Comparison of ENCODE assay signal across 23 cellular contexts in genomic region chr2:42832289-42832634, GRCh38. TPM values are rescaled to one million over a fixed set of nuclear protein-coding genes. Genes with fewer than 3 reads are reported as not detected.
A peak's percentile ranks its signal among the peaks of the same experiment; 100 is the strongest.
DNase-seq lines count a peak whose midpoint lies in the region; ATAC-seq, FAIRE-seq and TF ChIP-seq lines count a peak whose summit lies in the region.
"Had no signal": no experiment of that assay in that cellular context is flagged by ENCODE, and none has a peak within 500 bp of the region (broad histone marks: within the 10 kb centered on the region; RNA-seq: fewer than 3 reads in every experiment).

No MANE protein-coding gene starts in this region.

- H2AFZ ChIP-seq in GM12878 (ENCODE audit: control insufficient read depth, low read depth, low read length), result no peak overlapping the region
- no peak overlapping the region for H2AFZ ChIP-seq in H1 (ENCODE audit: low read length)
- H2AFZ ChIP-seq in neural progenitor cell (replicated peaks), result no peak overlapping the region

- H3K9ac ChIP-seq in GM12878 (ENCODE audit: control insufficient read depth, insufficient read depth, low read length) (no peak overlapping the region), H1 (replicated peaks in 1 of 4; ENCODE audit: extremely low read depth in 1 of 4, low read depth in 3 of 4, low read length in 3 of 4) (no peak overlapping the region), neural progenitor cell (no peak overlapping the region)
- H3K9ac ChIP-seq: BLaER1 had no signal

- H3K36me3 Mint-ChIP-seq in nephron progenitor cell (ENCODE audit: low read depth) (peaks cover 23% of the 10 kb centered on the region), neural progenitor cell (no peaks in the 10 kb centered on the region)
- no peaks in the 10 kb centered on the region for H3K36me3 Mint-ChIP-seq in CD4-positive, alpha-beta memory T cell
- H3K36me3 Mint-ChIP-seq: CD14-positive monocyte; CD8-positive, alpha-beta T cell had no signal

- SMC1A ChIA-PET in GM12878 (lab: Charles Lee; ENCODE audit: uncharacterized antibody, unreplicated experiment), result no interaction called here

- no peaks in the 10 kb centered on the region for H3K9me3 ChIP-seq in GM12878 (replicated peaks; ENCODE audit: control insufficient read depth, insufficient read depth, low read length)
- H3K9me3 ChIP-seq in H1 (ENCODE audit: insufficient read depth in 2 of 2, low read depth in 1 of 2, low read length in 1 of 2), result no peaks in the 10 kb centered on the region
- H3K9me3 ChIP-seq in neural progenitor cell (ENCODE audit: low read depth), result no peaks in the 10 kb centered on the region
- H3K9me3 ChIP-seq in CD4-positive, alpha-beta memory T cell (ENCODE audit: control insufficient read depth in 1 of 2, low read length in 2 of 2), result no peaks in the 10 kb centered on the region
- H3K9me3 ChIP-seq: BE2C, BLaER1 had no signal

- TF ChIP-seq POLR2A in GM12878 (IDR thresholded peaks at IDR 0.05; ENCODE audit: low read depth, low read length) (no peak), H1 (IDR thresholded peaks at IDR 0.05; ENCODE audit: control extremely low read depth in 1 of 2, low read depth in 2 of 2, low read length in 2 of 2) (no peak)

- DNase-seq in GM12878 (ENCODE audit: low read depth, low spot score), result no peak
- DNase-seq in H1 (ENCODE audit: low read depth in 1 of 2, low spot score in 2 of 2), result no peak
- no peak for DNase-seq in nephron progenitor cell
- no peak for DNase-seq in neural progenitor cell (ENCODE audit: low spot score)
- DNase-seq in CD4-positive, alpha-beta memory T cell, result no peak
- DNase-seq in UCSD-AML1 (lab: John Stamatoyannopoulos, UW; ENCODE audit: unreplicated experiment), result no peak
- no peak for DNase-seq in nucleus accumbens (lab: John Stamatoyannopoulos, UW)
- DNase-seq: 8988T; ACHN; BE2C; Calu3; CD4-positive, CD25-positive, alpha-beta regulatory T cell; DMS79 treated with DMSO at 0.1 percent for 48 hours; GF-D8 had no signal

- no peak overlapping the region for H4K5ac ChIP-seq in H1 (ENCODE audit: insufficient read length, low read depth, low read length)

- in situ Hi-C loops in GM12878 (cut with MboI), result no loop called here

- H2BK20ac ChIP-seq in H1 (ENCODE audit: low read length), result no peak overlapping the region

- H3K27ac Mint-ChIP-seq in nephron progenitor cell (peak overlapping the region; percentile 91), neural progenitor cell (peak overlapping the region; percentile 74)
- no peak overlapping the region for H3K27ac Mint-ChIP-seq in CD4-positive, alpha-beta memory T cell
- H3K27ac Mint-ChIP-seq: CD4-positive, CD25-positive, alpha-beta regulatory T cell had no signal

- H3K27me3 Mint-ChIP-seq in nephron progenitor cell (ENCODE audit: low read depth, poor library complexity) (peaks cover 21% of the 10 kb centered on the region), neural progenitor cell (ENCODE audit: insufficient read depth, low read depth) (peaks cover 2% of the 10 kb centered on the region)
- H3K27me3 Mint-ChIP-seq in CD4-positive, alpha-beta memory T cell, result peaks cover 3 to 8% of the 10 kb centered on the region in 2 donors

- H3K4me1 Mint-ChIP-seq in nephron progenitor cell (peaks cover 28% of the 10 kb centered on the region), neural progenitor cell (peaks cover 19% of the 10 kb centered on the region)
- peaks cover 8 to 19% (median 17%) of the 10 kb centered on the region in 4 donors for H3K4me1 Mint-ChIP-seq in CD4-positive, alpha-beta memory T cell

- POLR2A ChIA-PET in GM12878 (lab: Charles Lee), result no interaction called here
- POLR2A ChIA-PET in H1 (lab: Charles Lee; ENCODE audit: partially characterized antibody), result no interaction called here
- POLR2A ChIA-PET in CD4-positive, alpha-beta memory T cell (lab: Charles Lee; ENCODE audit: partially characterized antibody), result no interaction called here

- TF ChIP-seq EP300 in GM12878 (IDR thresholded peaks at IDR 0.05; ENCODE audit: borderline replicate concordance in 1 of 2, control insufficient read depth in 1 of 2, low read depth in 2 of 2, low read length in 2 of 2) (no peak), H1 (IDR thresholded peaks at IDR 0.05; ENCODE audit: borderline replicate concordance in 1 of 2, low read depth in 2 of 2, low read length in 2 of 2) (no peak)

- TF ChIP-seq RAD21 in GM12878 (IDR thresholded peaks at IDR 0.05; ENCODE audit: insufficient read depth, low read depth, low read length), result no peak
- no peak for TF ChIP-seq RAD21 in H1 (IDR thresholded peaks at IDR 0.05 in 1 of 2, conservative IDR thresholded peaks at IDR 0.05 in 1 of 2; ENCODE audit: low read depth in 2 of 2, low read length in 2 of 2)

- no peak overlapping the region for H3K4me3 ChIP-seq in GM12878
- H3K4me3 ChIP-seq in H1 (ENCODE audit: extremely low read depth in 1 of 4, insufficient read depth in 2 of 4, low read depth in 3 of 4, low read length in 4 of 4), result no peak overlapping the region
- no peak overlapping the region for H3K4me3 ChIP-seq in neural progenitor cell
- no peak overlapping the region for H3K4me3 ChIP-seq in CD4-positive, alpha-beta memory T cell (ENCODE audit: low read length in 2 of 2)
- H3K4me3 ChIP-seq: BLaER1 had no signal

- no peak for FAIRE-seq in GM12878 (lab: Jason Lieb, UNC)
- FAIRE-seq in H1 (lab: Jason Lieb, UNC), result no peak
- FAIRE-seq: A204.1, D721Med, G401.6, GM12892, GM18507 had no signal

- H3K56ac ChIP-seq in H1 (replicated peaks; ENCODE audit: insufficient read length, low read depth, low read length), result no peak overlapping the region

- H4K20me1 ChIP-seq in GM12878 (ENCODE audit: control insufficient read depth, insufficient read depth) (no peaks in the 10 kb centered on the region), H1 (replicated peaks in 1 of 2; ENCODE audit: control insufficient read depth in 1 of 2, insufficient read depth in 2 of 2, low read length in 2 of 2) (no peaks in the 10 kb centered on the region), neural progenitor cell (ENCODE audit: low read depth) (no peaks in the 10 kb centered on the region)
- H4K20me1 ChIP-seq: BLaER1 had no signal

- RAD21 ChIA-PET in GM12878 (lab: Charles Lee; ENCODE audit: unreplicated experiment), result no interaction called here

- H2BK15ac ChIP-seq in H1 (ENCODE audit: low read length), result no peak overlapping the region

- H3K18ac ChIP-seq in H1 (ENCODE audit: extremely low read depth, low read length), result no peak overlapping the region

- CTCF ChIA-PET in GM12878 (lab: Yijun Ruan, JAX) (interaction anchor here (0.7 to 2.9 kb wide), 6 partner anchors 10 to 779 kb away, joined by 3 to 10 read pairs (median 5); no protein-coding TSS in a partner anchor), H1 (lab: Charles Lee; ENCODE audit: partially characterized antibody) (interaction anchor here (0.8 to 12.3 kb wide), 10 partner anchors 13 to 653 kb away, joined by 3 to 137 read pairs (median 44); no protein-coding TSS in a partner anchor)
- CTCF ChIA-PET in CD4-positive, alpha-beta memory T cell (lab: Charles Lee; ENCODE audit: partially characterized antibody), result interaction anchor here (1.2 to 1.6 kb wide), 2 partner anchors 27 to 705 kb away, joined by 4 to 6 read pairs; no protein-coding TSS in a partner anchor

- no peak overlapping the region for H2BK12ac ChIP-seq in H1 (ENCODE audit: low read depth, low read length)

- H3K4me2 ChIP-seq in GM12878 (ENCODE audit: control insufficient read depth, insufficient read depth) (no peak overlapping the region), H1 (ENCODE audit: insufficient read depth in 1 of 2, low read depth in 2 of 2, low read length in 2 of 2) (no peak overlapping the region), neural progenitor cell (no peak overlapping the region)
- H3K4me2 ChIP-seq: BLaER1 had no signal

- intact Hi-C loops in GM12878 (cut with micrococcal nuclease; ENCODE audit: unreplicated experiment), result no loop called here
- intact Hi-C loops in CD4-positive, alpha-beta memory T cell (cut with micrococcal nuclease), result no loop called here

- 36% methylated on average over 6 of the region's 6 CpGs for WGBS in GM12878 (ENCODE audit: insufficient coverage, insufficient replicate concordance, low lambda C conversion rate, missing lambda C conversion rate)
- 91% methylated on average over 6 of the region's 6 CpGs; no CpG with 5 or more reads in 1 of the 2 experiments for WGBS in H1 (ENCODE audit: extremely low coverage in 1 of 2, insufficient coverage in 1 of 2, insufficient read length in 1 of 2, insufficient replicate concordance in 2 of 2, low coverage in 1 of 2, low lambda C conversion rate in 2 of 2, missing lambda C conversion rate in 1 of 2), 2 experiments

- H2AK5ac ChIP-seq in H1 (ENCODE audit: low read depth, low read length), result no peak overlapping the region

- no peak overlapping the region for H3K4me3 Mint-ChIP-seq in nephron progenitor cell
- no peak overlapping the region for H3K4me3 Mint-ChIP-seq in neural progenitor cell
- no peak overlapping the region for H3K4me3 Mint-ChIP-seq in CD4-positive, alpha-beta memory T cell
- H3K4me3 Mint-ChIP-seq: CD14-positive monocyte; CD4-positive, CD25-positive, alpha-beta regulatory T cell; CD8-positive, alpha-beta T cell had no signal

- no peak overlapping the region for H4K91ac ChIP-seq in H1 (replicated peaks; ENCODE audit: insufficient read length, low read length)

- no peaks in the 10 kb centered on the region for H3F3A ChIP-seq in neural progenitor cell (ENCODE audit: low read depth)

- BruUV-seq in GM12878 (replicated peaks; lab: Mats Ljungman, UMichigan), result no TSS peak

- H3K4me1 ChIP-seq in GM12878 (ENCODE audit: control insufficient read depth, insufficient read depth, low read length) (no peaks in the 10 kb centered on the region), H1 (replicated peaks in 1 of 4; ENCODE audit: control insufficient read depth in 3 of 4, insufficient read depth in 4 of 4, low read length in 3 of 4) (no peaks in the 10 kb centered on the region; a peak in 2 of 7 replicates), neural progenitor cell (peaks cover 14% of the 10 kb centered on the region)
- peaks cover 13% of the 10 kb centered on the region for H3K4me1 ChIP-seq in CD4-positive, alpha-beta memory T cell (ENCODE audit: insufficient read depth, low read length)

- no peak overlapping the region for H4K8ac ChIP-seq in H1 (ENCODE audit: extremely low read depth, insufficient read depth, low read length)

- no peaks in the 10 kb centered on the region for H3K23me2 ChIP-seq in H1 (ENCODE audit: low read depth, low read length)

- H3K27ac ChIP-seq in GM12878 (ENCODE audit: control insufficient read depth, insufficient read depth) (no peak overlapping the region), H1 (ENCODE audit: low read depth, low read length) (no peak overlapping the region), neural progenitor cell (no peak overlapping the region)
- H3K27ac ChIP-seq in CD4-positive, alpha-beta memory T cell (ENCODE audit: low read depth, low read length), result no peak overlapping the region
- H3K27ac ChIP-seq: BLaER1 had no signal

- TF ChIP-seq CTCF in GM12878 (IDR thresholded peaks at IDR 0.05 in 2 of 3, conservative IDR thresholded peaks at IDR 0.05 in 1 of 3; ENCODE audit: control insufficient read depth in 2 of 3, extremely low read depth in 1 of 3, insufficient read depth in 1 of 3, low read depth in 3 of 3, low read length in 3 of 3) (no peak), H1 (IDR thresholded peaks at IDR 0.05; ENCODE audit: control extremely low read depth in 1 of 3, insufficient read depth in 1 of 3, low read depth in 1 of 3, low read length in 3 of 3) (no peak), nephron progenitor cell (IDR thresholded peaks at IDR 0.05) (no peak), neural progenitor cell (IDR thresholded peaks at IDR 0.05) (no peak)

- H2BK5ac ChIP-seq in H1 (ENCODE audit: low read depth, low read length), result no peak overlapping the region

- H3K27me3 ChIP-seq in GM12878 (replicated peaks in 1 of 2; ENCODE audit: control insufficient read depth in 2 of 2, insufficient read depth in 2 of 2, low read length in 1 of 2) (no peaks in the 10 kb centered on the region; a peak in 1 of 4 replicates), H1 (replicated peaks in 1 of 4; ENCODE audit: control insufficient read depth in 3 of 4, extremely low read depth in 1 of 4, insufficient read depth in 3 of 4, low read length in 3 of 4) (peaks cover 0 to 9% (median 5%) of the 10 kb centered on the region in 4 experiments; a peak in 5 of 7 replicates), neural progenitor cell (peaks cover 7% of the 10 kb centered on the region)
- H3K27me3 ChIP-seq in CD4-positive, alpha-beta memory T cell (ENCODE audit: insufficient read depth, low read length), result no peaks in the 10 kb centered on the region
- H3K27me3 ChIP-seq: BE2C, BLaER1 had no signal

- H3K23ac ChIP-seq in H1 (ENCODE audit: insufficient read length), result no peak overlapping the region

- H3K36me3 ChIP-seq in GM12878 (ENCODE audit: control insufficient read depth in 2 of 2, insufficient read depth in 2 of 2, low read length in 1 of 2), result no peaks in the 10 kb centered on the region
- no peaks in the 10 kb centered on the region for H3K36me3 ChIP-seq in H1 (ENCODE audit: control insufficient read depth in 2 of 4, insufficient read depth in 4 of 4, low read length in 3 of 4)
- no peaks in the 10 kb centered on the region for H3K36me3 ChIP-seq in neural progenitor cell
- H3K36me3 ChIP-seq in CD4-positive, alpha-beta memory T cell (ENCODE audit: insufficient read depth, low read length), result no peaks in the 10 kb centered on the region
- H3K36me3 ChIP-seq: BE2C, BLaER1 had no signal

- H3K9me3 Mint-ChIP-seq in nephron progenitor cell (peaks cover 16% of the 10 kb centered on the region), neural progenitor cell (peaks cover 11% of the 10 kb centered on the region)
- H3K9me3 Mint-ChIP-seq in CD4-positive, alpha-beta memory T cell, result no peaks in the 10 kb centered on the region
- H3K9me3 Mint-ChIP-seq: CD8-positive, alpha-beta T cell had no signal

- no peak for ATAC-seq in GM12878
- ATAC-seq in GM19455 (IDR thresholded peaks at IDR 0.05; ENCODE audit: unreplicated experiment), result no peak
- ATAC-seq: CD8-positive, alpha-beta T cell had no signal

- H3K14ac ChIP-seq in H1 (ENCODE audit: insufficient read length), result no peak overlapping the region

- H3K79me2 ChIP-seq in GM12878 (ENCODE audit: control insufficient read depth, insufficient read depth, low read length) (no peaks in the 10 kb centered on the region), H1 (ENCODE audit: control insufficient read depth in 1 of 2, insufficient read depth in 2 of 2, low read length in 2 of 2) (no peaks in the 10 kb centered on the region), neural progenitor cell (ENCODE audit: low read depth) (no peaks in the 10 kb centered on the region)

- H2BK120ac ChIP-seq in H1 (replicated peaks; ENCODE audit: low read depth, low read length), result no peak overlapping the region

- H3K79me1 ChIP-seq in H1 (ENCODE audit: low read depth, low read length), result no peaks in the 10 kb centered on the region

- H3K4ac ChIP-seq in H1 (replicated peaks; ENCODE audit: insufficient read length, low read depth, low read length), result no peak overlapping the region

RNA-seq across cellular contexts. Expression of gene HAAO, which starts 39.9 kb away (rescaled TPM):
- total RNA-seq in GM12878 (2013; cell fraction: nucleolus; rRNA removed), result 37.5 and 48.1 TPM in 2 replicates
- total RNA-seq in GM12878 (2014; rRNA removed), result 25.7 and 25.9 TPM in 2 replicates
- 21.5 and 21.6 TPM in 2 replicates for total RNA-seq in GM12878 (2014; rRNA removed; fragmentation: Illumina TruSeq; extraction: Trizol)
- total RNA-seq in GM12878 (2021), result 41.6 and 49.5 TPM in 2 replicates
- 14.7 TPM for polyA plus RNA-seq in GM12878 (2011; ENCODE audit: low read depth)
- polyA plus RNA-seq in GM12878 (2011; rRNA removed), result 17.0 and 29.2 TPM in 2 replicates
- 39.3 and 56.1 TPM in 2 replicates for polyA plus RNA-seq in GM12878 (2011; cell fraction: cytosol; rRNA removed)
- polyA plus RNA-seq in GM12878 (2011; cell fraction: nucleus; rRNA removed), result 72.4 and 75.6 TPM in 2 replicates
- polyA plus RNA-seq in GM12878 (2012), result 23.2 and 34.1 TPM in 2 replicates
- 6.9 and 19.1 TPM in 2 replicates for polyA plus RNA-seq in GM12878 (2014; fragmentation: Illumina TruSeq; extraction: Trizol)
- polyA plus RNA-seq in GM12878 (2014; fragmentation: Nextera tagmentation; extraction: Ambion mirVana), result 1 to 10 TPM; 4.3 to 6.9 TPM
- 28.0 and 31.9 TPM in 2 replicates for polyA plus RNA-seq in GM12878 (2014; rRNA removed)
- 10 to 100 TPM; 54.7 to 58.7 TPM for polyA plus RNA-seq in GM12878 (2016; fragmentation: Nextera tagmentation; extraction: Ambion mirVana)
- 17.6 and 31.9 TPM in 2 replicates for polyA minus RNA-seq in GM12878 (2011; rRNA and poly(A)+ RNA removed)
- 10.0 and 11.2 TPM in 2 replicates for polyA minus RNA-seq in GM12878 (2011; cell fraction: cytosol; rRNA and poly(A)+ RNA removed)
- 16.3 and 33.4 TPM in 2 replicates for polyA minus RNA-seq in GM12878 (2011; cell fraction: nucleus; rRNA and poly(A)+ RNA removed)
- 2.5 and 3.2 TPM in 2 replicates for total RNA-seq in H1 (2021; fragmentation: NEBNext Ultra II Directional; extraction: Animal tissue kit (Norgen Biotek cat#: 25700))
- polyA plus RNA-seq in H1 (2011; rRNA removed), result 7.0 and 9.5 TPM in 2 replicates
- polyA plus RNA-seq in H1 (2011; cell fraction: cytosol; rRNA removed), result 5.4 TPM
- polyA plus RNA-seq in H1 (2011; cell fraction: nucleus; rRNA removed), result 12.8 TPM
- polyA plus RNA-seq in H1 (2012, experiment 1 of 2), result 2.2 to 6.4 TPM (median 4.5 TPM) in 4 replicates
- polyA plus RNA-seq in H1 (2012, experiment 2 of 2), result 2.6 TPM
- 1.8 TPM for polyA plus RNA-seq in H1 (2013, experiment 1 of 2)
- 1.7 TPM for polyA plus RNA-seq in H1 (2013, experiment 2 of 2)
- 3.3 and 5.6 TPM in 2 replicates for polyA minus RNA-seq in H1 (2011; rRNA and poly(A)+ RNA removed)
- polyA minus RNA-seq in H1 (2011; cell fraction: cytosol; rRNA and poly(A)+ RNA removed), result 1.4 TPM
- polyA minus RNA-seq in H1 (2011; cell fraction: nucleus; rRNA and poly(A)+ RNA removed), result 5.7 TPM
- 0.77 and 2.8 TPM in 2 replicates for total RNA-seq in neural progenitor cell (ENCODE audit: low replicate concordance)
- under 1 TPM in 1 of 2 experiments, not detected in 1; 0.44 TPM for total RNA-seq in CD4-positive, alpha-beta memory T cell
- under 1 TPM in 1 of 2 donors, not detected in 1; 0.21 TPM for polyA plus RNA-seq in CD4-positive, alpha-beta memory T cell
- total RNA-seq: CD4-positive, CD25-positive, alpha-beta regulatory T cell; CD8-positive, alpha-beta T cell had no signal

Comparison
In these comparisons a context has a peak if more than half of its experiments do, and no peak if none do; other contexts are left out.
1. H3K27ac Mint-ChIP-seq: peak in nephron progenitor cell (single experiment) and neural progenitor cell (single experiment); none in CD4-positive, alpha-beta memory T cell (0 of 7).
2. Of the 37 proteins assayed by ChIP-seq in both GM12878 and H1: peak only in GM12878: none; only in H1: none; in both: YY1; in neither: 36.